In the genomic region with DNA sequence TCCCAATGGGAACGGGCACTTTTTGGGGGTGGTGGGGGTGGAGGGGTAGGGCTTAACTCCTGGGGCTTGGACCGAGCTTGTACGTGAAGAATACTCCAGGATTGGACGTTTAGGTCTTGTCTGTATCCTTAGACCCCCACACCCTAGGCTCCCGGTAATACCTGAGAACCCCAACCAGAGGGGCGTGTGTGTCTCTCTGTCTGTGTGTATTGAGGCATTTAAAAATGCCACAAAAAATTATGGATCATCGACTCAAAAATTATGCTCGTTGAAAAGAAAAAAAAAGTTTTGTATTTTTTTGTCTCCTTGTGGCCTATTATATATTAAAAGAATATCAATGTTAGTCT, we compare ENCODE assay signal across 8 cellular contexts. TPM values are rescaled to one million over a fixed set of nuclear protein-coding genes. Genes with fewer than 3 reads are reported as not detected.
DNase-seq lines count a peak whose midpoint lies in the region; ATAC-seq, FAIRE-seq and TF ChIP-seq lines count a peak whose summit lies in the region.

No MANE protein-coding gene starts in this region.

- H3K4me1 ChIP-seq in iPS-20b (ENCODE audit: insufficient read depth, low read length) (peaks cover 23% of the 10 kb centered on the region; the same call in 1 of the 2 replicates), testis (peaks cover 12% of the 10 kb centered on the region)

- peak overlapping the region; percentile 82; the same call in 1 of the 2 replicates for H3K9ac ChIP-seq in iPS-20b (ENCODE audit: low read depth, low read length)

- H3K27me3 Mint-ChIP-seq in T-helper 2 cell treated with Interferon-gamma antibody and Interleukin-4, amounts not matched to agents 5 μg/mL and 100 μg/mL, for 36 hours (ENCODE audit: low read depth) = peaks cover 54% of the 10 kb centered on the region
- H3K27me3 Mint-ChIP-seq in activated B cell treated with CpG ODN at 0.5 μM for 24 hours = peaks cover 3% of the 10 kb centered on the region

- intact Hi-C loops in activated B cell treated with CpG ODN at 0.5 μM for 24 hours (cut with micrococcal nuclease) = loop anchor here (1.0 to 10.0 kb wide), 6 partner anchors 10 to 510 kb away; partner anchors contain the start of genes BMAL2, MRPS35 and TM7SF3
- intact Hi-C loops in testis (cut with DNase I; ENCODE audit: low total_unique reads) = no loop called here

- TF ChIP-seq POLR2A in testis (IDR thresholded peaks at IDR 0.05) = no peak

- no peaks in the 10 kb centered on the region for H3K9me3 Mint-ChIP-seq in T-helper 2 cell treated with Interferon-gamma antibody and Interleukin-4, amounts not matched to agents 5 μg/mL and 100 μg/mL, for 36 hours
- H3K9me3 Mint-ChIP-seq in activated B cell treated with CpG ODN at 0.5 μM for 24 hours = no peaks in the 10 kb centered on the region

- FAIRE-seq in GM19239 (lab: Jason Lieb, UNC) (no peak), D721Med (lab: Jason Lieb, UNC) (no peak)

- H3K4me3 ChIP-seq in iPS-20b (ENCODE audit: low read length) = peak overlapping the region; percentile 74
- H3K4me3 ChIP-seq in testis = peak overlapping the region; percentile 66 to 82

- POLR2A ChIA-PET in activated B cell treated with CpG ODN at 0.5 μM for 24 hours (lab: Charles Lee) = interaction anchor here (1.6 to 1.9 kb wide), 2 partner anchors 10 to 26 kb away, joined by 6 to 13 read pairs; no protein-coding TSS in a partner anchor

- DNase-seq in T-helper 2 cell treated with Interferon-gamma antibody and Interleukin-4, amounts not matched to agents 5 μg/mL and 100 μg/mL, for 36 hours (ENCODE audit: low spot score) = no peak
- DNase-seq in T-helper 2 cell = no peak
- no peak for DNase-seq in activated B cell treated with CpG ODN at 0.5 μM for 24 hours
- no peak for DNase-seq in testis
- no peak for DNase-seq in NCI-H1105 (lab: John Stamatoyannopoulos, UW)
- DNase-seq in GM19239 (ENCODE audit: insufficient read length, low spot score) = no peak
- DNase-seq in D721Med (ENCODE audit: insufficient read length, low spot score) = no peak

- TF ChIP-seq CTCF in activated B cell treated with CpG ODN at 0.5 μM for 24 hours (IDR thresholded peaks at IDR 0.05) = no peak
- no peak for TF ChIP-seq CTCF in testis (IDR thresholded peaks at IDR 0.05)
- no peak for TF ChIP-seq CTCF in D721Med (IDR thresholded peaks at IDR 0.05; ENCODE audit: insufficient read depth, missing control alignments)

- ATAC-seq in activated B cell treated with CpG ODN at 0.5 μM for 24 hours (ENCODE audit: low read depth) = no peak

- H3K9me3 ChIP-seq in iPS-20b (ENCODE audit: insufficient read depth, low read depth, low read length) (no peaks in the 10 kb centered on the region), testis (no peaks in the 10 kb centered on the region)

- H3K27me3 ChIP-seq in iPS-20b (ENCODE audit: insufficient read depth, low read length) (peaks cover 15% of the 10 kb centered on the region), testis (no peaks in the 10 kb centered on the region)

- CTCF ChIA-PET in activated B cell treated with CpG ODN at 0.5 μM for 24 hours (lab: Charles Lee) = interaction anchor here (0.5 to 0.9 kb wide), 2 partner anchors 11 to 207 kb away, joined by 3 read pairs; no protein-coding TSS in a partner anchor

- H3K4me1 Mint-ChIP-seq in T-helper 2 cell treated with Interferon-gamma antibody and Interleukin-4, amounts not matched to agents 5 μg/mL and 100 μg/mL, for 36 hours (ENCODE audit: low read depth) = peaks cover 17% of the 10 kb centered on the region
- peaks cover 23% of the 10 kb centered on the region for H3K4me1 Mint-ChIP-seq in activated B cell treated with CpG ODN at 0.5 μM for 24 hours

- H3K36me3 ChIP-seq in iPS-20b (ENCODE audit: insufficient read depth, low read depth, low read length) (no peaks in the 10 kb centered on the region), testis (ENCODE audit: low read depth, missing control alignments) (no peaks in the 10 kb centered on the region)

- no peak overlapping the region for H3K27ac Mint-ChIP-seq in T-helper 2 cell treated with Interferon-gamma antibody and Interleukin-4, amounts not matched to agents 5 μg/mL and 100 μg/mL, for 36 hours
- H3K27ac Mint-ChIP-seq in activated B cell treated with CpG ODN at 0.5 μM for 24 hours = peak overlapping the region; percentile 93

- H3K36me3 Mint-ChIP-seq in T-helper 2 cell treated with Interferon-gamma antibody and Interleukin-4, amounts not matched to agents 5 μg/mL and 100 μg/mL, for 36 hours (ENCODE audit: low read depth) = no peaks in the 10 kb centered on the region
- peaks cover 6% of the 10 kb centered on the region for H3K36me3 Mint-ChIP-seq in activated B cell treated with CpG ODN at 0.5 μM for 24 hours (ENCODE audit: low read depth)

- peak overlapping the region; percentile 95 for H3K4me3 Mint-ChIP-seq in T-helper 2 cell treated with Interferon-gamma antibody and Interleukin-4, amounts not matched to agents 5 μg/mL and 100 μg/mL, for 36 hours
- H3K4me3 Mint-ChIP-seq in activated B cell treated with CpG ODN at 0.5 μM for 24 hours = peak overlapping the region; percentile 96

- H3K27ac ChIP-seq in iPS-20b (ENCODE audit: low read length) = no peak overlapping the region
- H3K27ac ChIP-seq in testis = peak overlapping the region; percentile 87 to 90

- 0 to 2% methylated on average over 7 to 8 of the region's 8 CpGs for WGBS in testis, 2 donors

RNA-seq across cellular contexts. Expression of gene PPFIBP1, which starts 0.5 kb away (rescaled TPM):
- total RNA-seq in activated B cell treated with CpG ODN at 0.5 μM for 24 hours (7.2 and 8.1 TPM in 2 replicates), testis (10 to 100 TPM; 75.3 to 87.8 TPM)
- 33.4 TPM for polyA plus RNA-seq in testis (ENCODE audit: insufficient read depth, low read depth, low replicate concordance)
